ENCODE assay signal across 1 cellular context in genomic region chr15:75145027-75145841, GRCh38.
TF ChIP-seq lines count a peak whose summit lies in the region.

No MANE protein-coding gene starts in this region.

TF ChIP-seq in IMR-90, 13 proteins besides CTCF, POLR2A, EP300 and RAD21 (continued from another document):
- TF ChIP-seq ELK1 (IDR thresholded peaks at IDR 0.05; ENCODE audit: borderline replicate concordance, low read depth, low read length) = no peak
- TF ChIP-seq FOS (IDR thresholded peaks at IDR 0.05; ENCODE audit: low read depth, low read length) = no peak
- TF ChIP-seq RFX5 (IDR thresholded peaks at IDR 0.05; ENCODE audit: low read depth, low read length) = no peak
TF ChIP-seq in IMR-90: peak in this region for 0.
